Comparison of ENCODE assay signal across 21 cellular contexts in the genomic region with DNA sequence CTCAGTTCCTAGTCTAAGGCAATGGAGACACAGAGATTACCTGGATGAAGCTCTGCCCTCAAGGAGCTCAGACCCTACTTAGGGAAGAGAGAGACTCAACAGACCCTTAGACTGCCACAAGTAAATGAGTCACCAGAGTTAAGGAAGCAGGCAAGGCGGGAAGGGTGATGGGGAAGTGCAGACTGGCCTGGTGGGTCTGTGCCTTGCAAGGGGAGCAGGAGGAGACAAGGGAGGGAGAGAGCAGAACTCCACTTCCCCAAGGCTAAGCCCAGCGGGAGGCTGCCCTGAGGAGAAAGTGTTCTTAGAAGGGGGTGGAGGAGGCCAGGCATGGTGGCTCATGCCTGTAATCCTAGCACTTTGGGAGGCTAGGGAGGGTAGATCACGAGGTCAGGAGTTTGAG.
DNase-seq lines count a peak whose midpoint lies in the region; FAIRE-seq and TF ChIP-seq lines count a peak whose summit lies in the region.
"Had no signal": no experiment of that assay in that cellular context is flagged by ENCODE, and none has a peak within 500 bp of the region (broad histone marks: within the 10 kb centered on the region; RNA-seq: fewer than 3 reads in every experiment).

No MANE protein-coding gene starts in this region.

- no peak for FAIRE-seq in HTR-8/SVneo (lab: Jason Lieb, UNC)
- FAIRE-seq: GM12892, GM18507 had no signal

- H3K27me3 ChIP-seq in colonic mucosa: no peaks in the 10 kb centered on the region
- peaks cover 0 to 69% (median 20%) of the 10 kb centered on the region in 3 donors for H3K27me3 ChIP-seq in stomach

- DNase-seq in SIG-M5 treated with dmso at 0.1 percent for 504 hours (lab: John Stamatoyannopoulos, UW; ENCODE audit: unreplicated experiment) (peak; percentile 69), SIG-M5 (lab: John Stamatoyannopoulos, UW) (no peak), Kasumi-1 (lab: John Stamatoyannopoulos, UW) (peak; percentile 34 to 52), ecto neural progenitor cell (ENCODE audit: low spot score) (peak; percentile 21), ureter (ENCODE audit: low spot score) (peak; percentile 35), colonic mucosa (no peak), stomach (no peak), HTR-8/SVneo (ENCODE audit: insufficient read length, low spot score) (no peak)
- DNase-seq: 8988T; Calu3; DMS53; EL; MG63; NCI-H1694 treated with DMSO at 0.1 percent for 48 hours; NCI-H748 treated with DMSO at 0.1 percent for 48 hours; NK-92 treated with Interleukin-12 subunit alpha and Interleukin-12 subunit beta, amount 100 ng/mL, for 24 hours; OCI-M1; RPMI8226; SHP77 treated with DMSO at 0.1 percent for 48 hours had no signal

- H3K9me3 ChIP-seq in colonic mucosa: no peaks in the 10 kb centered on the region
- peaks cover 0 to 5% (median 0%) of the 10 kb centered on the region in 4 donors for H3K9me3 ChIP-seq in stomach
- H3K9me3 ChIP-seq: MG63 had no signal

- no peak for TF ChIP-seq POLR2A in stomach (IDR thresholded peaks at IDR 0.05)

- no peak overlapping the region for H3K9ac ChIP-seq in colonic mucosa (ENCODE audit: low read depth in 2 of 2, low read length in 2 of 2)

- 37 to 63% (median 45%) methylated on average over 3 of the region's 3 CpGs for WGBS in stomach, 5 donors

- no peaks in the 10 kb centered on the region for H3K36me3 ChIP-seq in colonic mucosa
- H3K36me3 ChIP-seq in stomach: no peaks in the 10 kb centered on the region
- H3K36me3 ChIP-seq: MG63 had no signal

- TF ChIP-seq EP300 in stomach (IDR thresholded peaks at IDR 0.05): no peak

- TF ChIP-seq CTCF in colonic mucosa (IDR thresholded peaks at IDR 0.05): no peak
- no peak for TF ChIP-seq CTCF in stomach (IDR thresholded peaks at IDR 0.05)

- intact Hi-C loops in colonic mucosa (cut with DNase I): no loop called here
- intact Hi-C loops in stomach (cut with DNase I; ENCODE audit: low total_unique reads): no loop called here

- H3K27ac ChIP-seq in colonic mucosa (no peak overlapping the region), stomach (no peak overlapping the region)

- no peaks in the 10 kb centered on the region for H3K4me1 ChIP-seq in colonic mucosa
- H3K4me1 ChIP-seq in stomach: no peaks in the 10 kb centered on the region

- H3K4me3 ChIP-seq in colonic mucosa (no peak overlapping the region), stomach (no peak overlapping the region)
- H3K4me3 ChIP-seq: MG63 had no signal

Comparison
In these comparisons a context has a peak if more than half of its experiments do, and no peak if none do; other contexts are left out.
1. DNase-seq: peak in SIG-M5 treated with dmso at 0.1 percent for 504 hours (single experiment), Kasumi-1 (2 of 2), ecto neural progenitor cell (single experiment) and ureter (single experiment); none in SIG-M5 (single experiment), colonic mucosa (single experiment), stomach (single experiment) and HTR-8/SVneo (single experiment).